Comparison of ENCODE assay signal across 16 cellular contexts in genomic region chr2:101486994-101487393, GRCh38. TPM values are rescaled to one million over a fixed set of nuclear protein-coding genes. Genes with fewer than 3 reads are reported as not detected.
DNase-seq lines count a peak whose midpoint lies in the region; ATAC-seq, FAIRE-seq and TF ChIP-seq lines count a peak whose summit lies in the region.
"Had no signal": no experiment of that assay in that cellular context is flagged by ENCODE, and none has a peak within 500 bp of the region (broad histone marks: within the 10 kb centered on the region; RNA-seq: fewer than 3 reads in every experiment).

No MANE protein-coding gene starts in this region.

- no peak overlapping the region for H3K4me2 ChIP-seq in GM12878 (ENCODE audit: control insufficient read depth, insufficient read depth)

- no TSS peak for BruUV-seq in GM12878 (replicated peaks; lab: Mats Ljungman, UMichigan)

- no peak for FAIRE-seq in GM12878 (lab: Jason Lieb, UNC)

- no peak for TF ChIP-seq EP300 in GM12878 (IDR thresholded peaks at IDR 0.05; ENCODE audit: borderline replicate concordance in 1 of 2, control insufficient read depth in 1 of 2, low read depth in 2 of 2, low read length in 2 of 2)

- H3K4me3 ChIP-seq in GM12878 = no peak overlapping the region
- H3K4me3 ChIP-seq: Peyer's patch, SJSA1 had no signal

- POLR2A ChIA-PET in HEK293T (lab: Yijun Ruan, JAX) = no interaction called here
- POLR2A ChIA-PET in GM12878 (lab: Charles Lee) = no interaction called here

- peak overlapping the region; percentile 2 for H3K27ac Mint-ChIP-seq in T-helper 1 cell treated with Interleukin-12 subunit alpha and Interleukin-12 subunit beta and Interleukin-4 antibody, amounts not matched to agents 30 μg/mL and 1 μg/mL, for 36 hours
- H3K27ac Mint-ChIP-seq in nephron = peak overlapping the region in 2 of 3 experiments; percentile 16 to 45
- H3K27ac Mint-ChIP-seq: CD14-positive monocyte, H9 had no signal

- H3K27ac ChIP-seq in GM12878 (ENCODE audit: control insufficient read depth, insufficient read depth) = no peak overlapping the region
- H3K27ac ChIP-seq: 22Rv1, Peyer's patch, SJSA1 had no signal

- 0 out of 4 replicates have a peak, but pooled peaks cover 0 to 3% of the 10 kb centered on the region in 2 experiments for H3K27me3 ChIP-seq in GM12878 (replicated peaks in 1 of 2; ENCODE audit: control insufficient read depth in 2 of 2, insufficient read depth in 2 of 2, low read length in 1 of 2)
- H3K27me3 ChIP-seq: Peyer's patch, SJSA1 had no signal

- no peaks in the 10 kb centered on the region for H3K27me3 Mint-ChIP-seq in T-helper 1 cell treated with Interleukin-12 subunit alpha and Interleukin-12 subunit beta and Interleukin-4 antibody, amounts not matched to agents 30 μg/mL and 1 μg/mL, for 36 hours (ENCODE audit: low read depth)
- peaks cover 10% of the 10 kb centered on the region for H3K27me3 Mint-ChIP-seq in nephron (ENCODE audit: low read depth)

- WGBS in GM12878 (ENCODE audit: insufficient coverage, insufficient replicate concordance, low lambda C conversion rate, missing lambda C conversion rate) = 56% methylated on average over 5 of the region's 5 CpGs

- H3K36me3 ChIP-seq in GM12878 (ENCODE audit: control insufficient read depth in 2 of 2, insufficient read depth in 2 of 2, low read length in 1 of 2) = no peaks in the 10 kb centered on the region
- H3K36me3 ChIP-seq: Peyer's patch, SJSA1 had no signal

- ATAC-seq in GM12878 (0 out of 3 replicates have a peak, but pooled peaks have one; percentile 18), HG02884 (IDR thresholded peaks at IDR 0.05; ENCODE audit: unreplicated experiment) (no peak), HG02938 (IDR thresholded peaks at IDR 0.05; ENCODE audit: unreplicated experiment) (no peak)

- TF ChIP-seq RAD21 in GM12878 (IDR thresholded peaks at IDR 0.05; ENCODE audit: insufficient read depth, low read depth, low read length) = no peak

- H4K20me1 ChIP-seq in GM12878 (ENCODE audit: control insufficient read depth, insufficient read depth) = no peaks in the 10 kb centered on the region

- in situ Hi-C loops in GM12878 (cut with MboI) = no loop called here

- peak overlapping the region; percentile 1 for H3K4me3 Mint-ChIP-seq in T-helper 1 cell treated with Interleukin-12 subunit alpha and Interleukin-12 subunit beta and Interleukin-4 antibody, amounts not matched to agents 30 μg/mL and 1 μg/mL, for 36 hours
- H3K4me3 Mint-ChIP-seq in nephron = no peak overlapping the region
- H3K4me3 Mint-ChIP-seq: H9 had no signal

- RAD21 ChIA-PET in GM12878 (lab: Charles Lee; ENCODE audit: unreplicated experiment) = no interaction called here

- no peak overlapping the region for H2AFZ ChIP-seq in GM12878 (ENCODE audit: control insufficient read depth, low read depth, low read length)

- no peaks in the 10 kb centered on the region for H3K79me2 ChIP-seq in GM12878 (ENCODE audit: control insufficient read depth, insufficient read depth, low read length)

- H3K4me1 Mint-ChIP-seq in T-helper 1 cell treated with Interleukin-12 subunit alpha and Interleukin-12 subunit beta and Interleukin-4 antibody, amounts not matched to agents 30 μg/mL and 1 μg/mL, for 36 hours (ENCODE audit: low read depth) = peaks cover 16% of the 10 kb centered on the region
- no peaks in the 10 kb centered on the region for H3K4me1 Mint-ChIP-seq in nephron
- H3K4me1 Mint-ChIP-seq: CD14-positive monocyte, H9 had no signal

- peaks cover 1% of the 10 kb centered on the region for H3K36me3 Mint-ChIP-seq in T-helper 1 cell treated with Interleukin-12 subunit alpha and Interleukin-12 subunit beta and Interleukin-4 antibody, amounts not matched to agents 30 μg/mL and 1 μg/mL, for 36 hours (ENCODE audit: low read depth)
- no peaks in the 10 kb centered on the region for H3K36me3 Mint-ChIP-seq in nephron (ENCODE audit: low read depth)
- H3K36me3 Mint-ChIP-seq: CD14-positive monocyte had no signal

- H3K9me3 ChIP-seq in GM12878 (replicated peaks; ENCODE audit: control insufficient read depth, insufficient read depth, low read length) = no peaks in the 10 kb centered on the region
- H3K9me3 ChIP-seq: Peyer's patch, SJSA1 had no signal

- no peaks in the 10 kb centered on the region for H3K4me1 ChIP-seq in GM12878 (ENCODE audit: control insufficient read depth, insufficient read depth, low read length)
- H3K4me1 ChIP-seq: Peyer's patch had no signal

- SMC1A ChIA-PET in GM12878 (lab: Charles Lee; ENCODE audit: uncharacterized antibody, unreplicated experiment) = interaction anchor here (0.6 kb wide), 1 partner anchor 9 kb away, joined by 3 read pairs; no protein-coding TSS in a partner anchor

- intact Hi-C loops in GM12878 (cut with micrococcal nuclease; ENCODE audit: unreplicated experiment) = no loop called here

- TF ChIP-seq POLR2A in GM12878 (IDR thresholded peaks at IDR 0.05; ENCODE audit: low read depth, low read length) = no peak

- TF ChIP-seq CTCF in GM12878 (IDR thresholded peaks at IDR 0.05 in 2 of 3, conservative IDR thresholded peaks at IDR 0.05 in 1 of 3; ENCODE audit: control insufficient read depth in 2 of 3, extremely low read depth in 1 of 3, insufficient read depth in 1 of 3, low read depth in 3 of 3, low read length in 3 of 3) = no peak
- no peak for TF ChIP-seq CTCF in nephron (IDR thresholded peaks at IDR 0.05; ENCODE audit: unreplicated experiment in 3 of 3)

- CTCF ChIA-PET in HEK293T (lab: Yijun Ruan, JAX) (no interaction called here), GM12878 (lab: Yijun Ruan, JAX) (interaction anchor here (0.7 kb wide), 1 partner anchor 424 kb away, joined by 3 read pairs; no protein-coding TSS in a partner anchor)

- DNase-seq in T-helper 1 cell (no peak), HEK293T (ENCODE audit: extremely low spot score) (no peak), GM12878 (ENCODE audit: low read depth, low spot score) (no peak)
- no peak for DNase-seq in activated naive CD4-positive, alpha-beta T cell treated with Interleukin-2 at 50 U/mL for 16 hours
- DNase-seq: H9, NCI-H1105 treated with DMSO at 0.1 percent for 48 hours, NCI-H1694, NCI-H2081 treated with DMSO at 0.1 percent for 48 hours, Peyer's patch had no signal

- H3K9me3 Mint-ChIP-seq in T-helper 1 cell treated with Interleukin-12 subunit alpha and Interleukin-12 subunit beta and Interleukin-4 antibody, amounts not matched to agents 30 μg/mL and 1 μg/mL, for 36 hours = no peaks in the 10 kb centered on the region
- peaks cover 8% of the 10 kb centered on the region for H3K9me3 Mint-ChIP-seq in nephron
- H3K9me3 Mint-ChIP-seq: H9 had no signal

- no peak overlapping the region for H3K9ac ChIP-seq in GM12878 (ENCODE audit: control insufficient read depth, insufficient read depth, low read length)

TF ChIP-seq in HEK293T, 16 proteins besides CTCF, POLR2A, EP300 and RAD21:
- 0 out of 2 replicates have a peak, but pooled peaks have one; percentile 14 for TF ChIP-seq PKNOX1 (IDR thresholded peaks at IDR 0.05)
- no peak for TF ChIP-seq ELF4 (IDR thresholded peaks at IDR 0.05)

TF ChIP-seq in GM12878, 131 proteins besides CTCF, POLR2A, EP300 and RAD21:
- TF ChIP-seq PKNOX1 (IDR thresholded peaks at IDR 0.05) (0 out of 2 replicates have a peak, but pooled peaks have one; percentile 6), EZH2 (IDR thresholded peaks at IDR 0.05; ENCODE audit: borderline replicate concordance, control insufficient read depth, low read depth, low read length) (no peak), ZNF24 (IDR thresholded peaks at IDR 0.05) (no peak), DPF2 (IDR thresholded peaks at IDR 0.05) (no peak), ATF7 (IDR thresholded peaks at IDR 0.05; ENCODE audit: low read depth) (no peak)

RNA-seq across cellular contexts. Expression of gene RFX8, which starts 12.1 kb away (rescaled TPM):
- not detected in 2 replicates for total RNA-seq in GM12878 (2013; cell fraction: nucleolus; rRNA removed)
- total RNA-seq in GM12878 (2014; rRNA removed) (not detected in 2 replicates), GM12878 (2014; rRNA removed; fragmentation: Illumina TruSeq; extraction: Trizol) (not detected in 2 replicates), GM12878 (2021) (not detected in 2 replicates)
- polyA plus RNA-seq in GM12878 (2011; ENCODE audit: low read depth) = not detected
- polyA plus RNA-seq in GM12878 (2011; rRNA removed) (0.19 and 0.62 TPM in 2 replicates), GM12878 (2014; fragmentation: Illumina TruSeq; extraction: Trizol) (not detected in 2 replicates), GM12878 (2014; fragmentation: Nextera tagmentation; extraction: Ambion mirVana) (not detected), GM12878 (2014; rRNA removed) (not detected in 2 replicates), GM12878 (2016; fragmentation: Nextera tagmentation; extraction: Ambion mirVana) (not detected)
- polyA plus RNA-seq in GM12878 (2011; cell fraction: cytosol; rRNA removed) = 0.03 and 0.07 TPM in 2 replicates
- polyA plus RNA-seq in GM12878 (2011; cell fraction: nucleus; rRNA removed) = 0.33 and 0.42 TPM in 2 replicates
- not detected in 2 replicates for polyA plus RNA-seq in GM12878 (2012)
- polyA minus RNA-seq in GM12878 (2011; rRNA and poly(A)+ RNA removed) = not detected in 2 replicates
- not detected in 2 replicates for polyA minus RNA-seq in GM12878 (2011; cell fraction: cytosol; rRNA and poly(A)+ RNA removed)
- polyA minus RNA-seq in GM12878 (2011; cell fraction: nucleus; rRNA and poly(A)+ RNA removed) = not detected in 2 replicates
- total RNA-seq: Peyer's patch had no signal
- polyA plus RNA-seq: CD14-positive monocyte had no signal
